Comparison of ENCODE assay signal across 8 cellular contexts in genomic region chr19:12440412-12440762, GRCh38. TPM values are rescaled to one million over a fixed set of nuclear protein-coding genes. Genes with fewer than 3 reads are reported as not detected.
A peak's percentile ranks its signal among the peaks of the same experiment; 100 is the strongest.
DNase-seq lines count a peak whose midpoint lies in the region; ATAC-seq and TF ChIP-seq lines count a peak whose summit lies in the region.
"Not testable (repeated sequence)": the region's sequence is repeated elsewhere in the genome, so short reads cannot be mapped to it uniquely, and the experiment has no call there.

No MANE protein-coding gene starts in this region.

- CTCF ChIA-PET in activated CD8-positive, alpha-beta memory T cell treated with anti-CD3 and anti-CD28 coated beads, Interleukin-2, amount 10 ng/mL, durations not matched to agents 7 days and 5 days (lab: Charles Lee): interaction anchor here (0.9 to 1.5 kb wide), 4 partner anchors 19 to 350 kb away, joined by 3 to 5 read pairs (median 3); partner anchors contain the start of gene ZNF563

- H3K9ac ChIP-seq in skeletal muscle tissue (ENCODE audit: low read depth in 1 of 3, low read length in 3 of 3): peak overlapping the region; percentile 57 to 84 (median 78)

- H3K9me3 Mint-ChIP-seq in activated CD8-positive, alpha-beta memory T cell treated with anti-CD3 and anti-CD28 coated beads, Interleukin-2, amount 10 ng/mL, durations not matched to agents 7 days and 5 days (ENCODE audit: low read depth); effector memory CD8-positive, alpha-beta T cell: not testable (repeated sequence)

- not testable (repeated sequence) for H3K27me3 ChIP-seq in ACC112 (ENCODE audit: insufficient read depth, low read length); left lung; skeletal muscle tissue (ENCODE audit: control insufficient read depth in 3 of 3, insufficient read depth in 3 of 3, low read length in 3 of 3)

- not testable (repeated sequence) for TF ChIP-seq CTCF in left lung (IDR thresholded peaks at IDR 0.05)

- H2AFZ ChIP-seq in ACC112 (ENCODE audit: low read length, unreplicated experiment): peak overlapping the region; percentile 99

- H3K4me3 Mint-ChIP-seq in activated CD8-positive, alpha-beta memory T cell treated with anti-CD3 and anti-CD28 coated beads, Interleukin-2, amount 10 ng/mL, durations not matched to agents 7 days and 5 days: peak overlapping the region; percentile 98
- peak overlapping the region; percentile 100 for H3K4me3 Mint-ChIP-seq in effector memory CD8-positive, alpha-beta T cell

- H3K4me3 ChIP-seq in ACC112 (ENCODE audit: low read depth, low read length): peak overlapping the region; percentile 83
- peak overlapping the region; percentile 69 to 79 for H3K4me3 ChIP-seq in left lung
- H3K4me3 ChIP-seq in skeletal muscle tissue (ENCODE audit: low read length in 3 of 3): peak overlapping the region; percentile 67 to 92 (median 92)

- H3K4me1 Mint-ChIP-seq in activated CD8-positive, alpha-beta memory T cell treated with anti-CD3 and anti-CD28 coated beads, Interleukin-2, amount 10 ng/mL, durations not matched to agents 7 days and 5 days: not testable (repeated sequence)
- H3K4me1 Mint-ChIP-seq in effector memory CD8-positive, alpha-beta T cell (ENCODE audit: low read depth in 2 of 2): peaks cover 5 to 13% of the 10 kb centered on the region in 2 donors

- H3K27ac ChIP-seq in ACC112 (ENCODE audit: low read depth, low read length): not testable (repeated sequence)
- H3K27ac ChIP-seq in left lung (peak overlapping the region; percentile 59 to 82), skeletal muscle tissue (ENCODE audit: low read depth, low read length) (peak overlapping the region; percentile 54)

- peak overlapping the region; percentile 72 for H3K27ac Mint-ChIP-seq in activated CD8-positive, alpha-beta memory T cell treated with anti-CD3 and anti-CD28 coated beads, Interleukin-2, amount 10 ng/mL, durations not matched to agents 7 days and 5 days
- peak overlapping the region; percentile 93 to 96 for H3K27ac Mint-ChIP-seq in effector memory CD8-positive, alpha-beta T cell

- DNase-seq in NCI-H2227 treated with DMSO at 0.1 percent for 48 hours (lab: John Stamatoyannopoulos, UW): peak; percentile 6
- peak; percentile 48 for DNase-seq in activated CD8-positive, alpha-beta memory T cell treated with anti-CD3 and anti-CD28 coated beads, Interleukin-2, amount 10 ng/mL, durations not matched to agents 7 days and 5 days
- DNase-seq in effector memory CD8-positive, alpha-beta T cell: peak in 1 of 3 experiments; percentile 14
- not testable (repeated sequence) for DNase-seq in left lung

- not testable (repeated sequence) for H3K79me2 ChIP-seq in ACC112 (ENCODE audit: control insufficient read depth, insufficient read depth, low read length, unreplicated experiment)

- H3K9me3 ChIP-seq in left lung; skeletal muscle tissue (ENCODE audit: control insufficient read depth in 3 of 3, low read length in 3 of 3): not testable (repeated sequence)

- H3K36me3 ChIP-seq in ACC112 (ENCODE audit: insufficient read depth, low read length); left lung; skeletal muscle tissue (ENCODE audit: control insufficient read depth in 3 of 3, insufficient read depth in 3 of 3, low read length in 3 of 3): not testable (repeated sequence)

- intact Hi-C loops in left lung (cut with DNase I): not testable (repeated sequence)

- ATAC-seq in GM19043 (IDR thresholded peaks at IDR 0.05; ENCODE audit: low read depth, unreplicated experiment) (peak; percentile 15), HG03103 (IDR thresholded peaks at IDR 0.05; ENCODE audit: low read depth, unreplicated experiment) (peak; percentile 19), left lung (peak; percentile 64)
- peak; percentile 46 for ATAC-seq in activated CD8-positive, alpha-beta memory T cell treated with anti-CD3 and anti-CD28 coated beads, Interleukin-2, amount 10 ng/mL, durations not matched to agents 7 days and 5 days
- ATAC-seq in effector memory CD8-positive, alpha-beta T cell (replicated peaks): peak; percentile 25

- not testable (repeated sequence) for H3K4me1 ChIP-seq in ACC112 (ENCODE audit: control insufficient read depth, insufficient read depth, low read length, unreplicated experiment); left lung; skeletal muscle tissue (ENCODE audit: control insufficient read depth in 3 of 3, insufficient read depth in 3 of 3, low read length in 3 of 3)

- H3K36me3 Mint-ChIP-seq in activated CD8-positive, alpha-beta memory T cell treated with anti-CD3 and anti-CD28 coated beads, Interleukin-2, amount 10 ng/mL, durations not matched to agents 7 days and 5 days: peaks cover 32% of the 10 kb centered on the region
- peaks cover 16% of the 10 kb centered on the region for H3K36me3 Mint-ChIP-seq in effector memory CD8-positive, alpha-beta T cell (ENCODE audit: insufficient read depth)

- not testable (repeated sequence) for H3K27me3 Mint-ChIP-seq in activated CD8-positive, alpha-beta memory T cell treated with anti-CD3 and anti-CD28 coated beads, Interleukin-2, amount 10 ng/mL, durations not matched to agents 7 days and 5 days; effector memory CD8-positive, alpha-beta T cell

RNA-seq across cellular contexts. Expression of gene ZNF443, which starts 0.4 kb away (rescaled TPM):
- total RNA-seq in activated CD8-positive, alpha-beta memory T cell treated with anti-CD3 and anti-CD28 coated beads, Interleukin-2, amount 10 ng/mL, durations not matched to agents 7 days and 5 days: 1 to 10 TPM; 3.7 to 4.3 TPM
- total RNA-seq in left lung (1 to 10 TPM; 4.3 to 4.7 TPM), skeletal muscle tissue (4.7 TPM)

RNA-seq across cellular contexts. Expression of gene ZNF799, which starts 39.3 kb away (rescaled TPM):
- total RNA-seq in activated CD8-positive, alpha-beta memory T cell treated with anti-CD3 and anti-CD28 coated beads, Interleukin-2, amount 10 ng/mL, durations not matched to agents 7 days and 5 days: 1 to 10 TPM; 4.6 to 4.8 TPM
- total RNA-seq in left lung: 1 to 10 TPM; 4.2 to 7.1 TPM
- total RNA-seq in skeletal muscle tissue: 5.7 TPM

RNA-seq across cellular contexts. Expression of gene ZNF709, which starts 44.2 kb away (rescaled TPM):
- total RNA-seq in activated CD8-positive, alpha-beta memory T cell treated with anti-CD3 and anti-CD28 coated beads, Interleukin-2, amount 10 ng/mL, durations not matched to agents 7 days and 5 days: 1 to 10 TPM; 1.4 to 1.9 TPM
- total RNA-seq in left lung: 1 to 10 TPM; 1.8 to 2.0 TPM
- 5.7 TPM for total RNA-seq in skeletal muscle tissue
